18 cellular contexts compared by ENCODE assay signal in the genomic region with DNA sequence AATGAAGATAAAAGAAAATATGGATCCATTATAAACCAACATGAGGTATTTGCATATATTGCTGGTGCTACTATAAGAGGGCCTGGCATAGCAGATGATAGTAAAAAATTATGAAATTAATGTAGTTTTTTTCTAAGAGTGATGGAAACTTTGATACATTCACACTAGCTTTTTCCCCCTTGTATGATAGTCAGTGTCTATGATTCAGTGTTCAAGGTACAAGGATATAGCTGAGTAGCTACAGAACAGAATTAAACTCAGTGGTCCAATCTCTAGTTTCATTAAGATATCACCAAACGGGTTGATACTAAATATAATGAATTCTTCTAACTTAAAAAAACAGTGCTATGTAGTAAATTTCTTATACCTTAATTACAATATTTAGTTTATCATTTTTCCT. TPM values are rescaled to one million over a fixed set of nuclear protein-coding genes. Genes with fewer than 3 reads are reported as not detected.
DNase-seq lines count a peak whose midpoint lies in the region; ATAC-seq and TF ChIP-seq lines count a peak whose summit lies in the region.
"Had no signal": no experiment of that assay in that cellular context is flagged by ENCODE, and none has a peak within 500 bp of the region (broad histone marks: within the 10 kb centered on the region; RNA-seq: fewer than 3 reads in every experiment).

No MANE protein-coding gene starts in this region.

- intact Hi-C loops in activated CD8-positive, alpha-beta T cell treated with anti-CD3 and anti-CD28 coated beads for 36 hours (cut with micrococcal nuclease), result no loop called here

- no peaks in the 10 kb centered on the region for H3K27me3 ChIP-seq in foreskin keratinocyte
- H3K27me3 ChIP-seq: BE2C had no signal

- POLR2A ChIA-PET in activated CD8-positive, alpha-beta T cell treated with anti-CD3 and anti-CD28 coated beads for 36 hours (lab: Charles Lee), result interaction anchor here (1.2 kb wide), 1 partner anchor 26 kb away, joined by 4 read pairs; no protein-coding TSS in a partner anchor
- POLR2A ChIA-PET in activated CD8-positive, alpha-beta T cell treated with anti-CD3 and anti-CD28 coated beads, Interleukin-2, amount 10 ng/mL, durations not matched to agents 7 days and 5 days (lab: Charles Lee), result no interaction called here

- no peak for DNase-seq in activated CD8-positive, alpha-beta T cell treated with anti-CD3 and anti-CD28 coated beads for 36 hours
- DNase-seq in activated CD8-positive, alpha-beta T cell treated with anti-CD3 and anti-CD28 coated beads, Interleukin-2, amount 10 ng/mL, durations not matched to agents 7 days and 5 days, result no peak
- DNase-seq in stimulated activated naive CD8-positive, alpha-beta T cell treated with anti-CD3 and anti-CD28 coated beads, Interleukin-15, Interleukin-2, amounts not matched to agents 100 U/mL and 50 U/mL, for 24 hours, result no peak
- DNase-seq in stimulated activated naive CD8-positive, alpha-beta T cell treated with anti-CD3 and anti-CD28 coated beads, Interleukin-15, amount 100 ng/mL, for 72 hours, result no peak
- DNase-seq in foreskin keratinocyte (no peak), NOMO-1 treated with dmso at 0.1 percent for 144 hours (lab: John Stamatoyannopoulos, UW; ENCODE audit: unreplicated experiment) (no peak), NCI-H2107 (lab: John Stamatoyannopoulos, UW) (no peak)
- DNase-seq: BE2C, DMS53, GF-D8, IMR-90, NCI-H1417, NCI-H187, NCI-H446 treated with DMSO at 0.1 percent for 48 hours, NCI-H526 treated with DMSO at 0.1 percent for 48 hours had no signal

- no peak overlapping the region for H3K4me3 Mint-ChIP-seq in activated CD8-positive, alpha-beta T cell treated with anti-CD3 and anti-CD28 coated beads for 36 hours
- H3K4me3 Mint-ChIP-seq in activated CD8-positive, alpha-beta T cell treated with anti-CD3 and anti-CD28 coated beads, Interleukin-2, amount 10 ng/mL, durations not matched to agents 7 days and 5 days, result no peak overlapping the region
- no peak overlapping the region for H3K4me3 Mint-ChIP-seq in stimulated activated naive CD8-positive, alpha-beta T cell treated with anti-CD3 and anti-CD28 coated beads, Interleukin-15, amount 100 ng/mL, for 72 hours

- no peaks in the 10 kb centered on the region for H3K27me3 Mint-ChIP-seq in activated CD8-positive, alpha-beta T cell treated with anti-CD3 and anti-CD28 coated beads for 36 hours
- H3K27me3 Mint-ChIP-seq in activated CD8-positive, alpha-beta T cell treated with anti-CD3 and anti-CD28 coated beads, Interleukin-2, amount 10 ng/mL, durations not matched to agents 7 days and 5 days (ENCODE audit: low read depth), result no peaks in the 10 kb centered on the region
- H3K27me3 Mint-ChIP-seq in stimulated activated naive CD8-positive, alpha-beta T cell treated with anti-CD3 and anti-CD28 coated beads, Interleukin-15, amount 100 ng/mL, for 72 hours, result no peaks in the 10 kb centered on the region

- TF ChIP-seq CTCF in activated CD8-positive, alpha-beta T cell treated with anti-CD3 and anti-CD28 coated beads for 36 hours (IDR thresholded peaks at IDR 0.05), result no peak
- no peak for TF ChIP-seq CTCF in foreskin keratinocyte (conservative IDR thresholded peaks at IDR 0.05)

- CTCF ChIA-PET in activated CD8-positive, alpha-beta T cell treated with anti-CD3 and anti-CD28 coated beads for 36 hours (lab: Charles Lee), result no interaction called here
- CTCF ChIA-PET in activated CD8-positive, alpha-beta T cell treated with anti-CD3 and anti-CD28 coated beads, Interleukin-2, amount 10 ng/mL, durations not matched to agents 7 days and 5 days (lab: Charles Lee), result no interaction called here

- peaks cover 54% of the 10 kb centered on the region for H3K36me3 Mint-ChIP-seq in activated CD8-positive, alpha-beta T cell treated with anti-CD3 and anti-CD28 coated beads for 36 hours (ENCODE audit: low read depth)
- H3K36me3 Mint-ChIP-seq in activated CD8-positive, alpha-beta T cell treated with anti-CD3 and anti-CD28 coated beads, Interleukin-2, amount 10 ng/mL, durations not matched to agents 7 days and 5 days (ENCODE audit: low read depth), result peaks cover 58% of the 10 kb centered on the region

- peaks cover 6% of the 10 kb centered on the region for H3K9me3 Mint-ChIP-seq in activated CD8-positive, alpha-beta T cell treated with anti-CD3 and anti-CD28 coated beads for 36 hours
- no peaks in the 10 kb centered on the region for H3K9me3 Mint-ChIP-seq in activated CD8-positive, alpha-beta T cell treated with anti-CD3 and anti-CD28 coated beads, Interleukin-2, amount 10 ng/mL, durations not matched to agents 7 days and 5 days (ENCODE audit: insufficient read depth)
- peaks cover 0 to 5% of the 10 kb centered on the region in 2 donors for H3K9me3 Mint-ChIP-seq in stimulated activated naive CD8-positive, alpha-beta T cell treated with anti-CD3 and anti-CD28 coated beads, Interleukin-15, amount 100 ng/mL, for 72 hours

- peaks cover 26% of the 10 kb centered on the region for H3K4me1 Mint-ChIP-seq in activated CD8-positive, alpha-beta T cell treated with anti-CD3 and anti-CD28 coated beads for 36 hours (ENCODE audit: low read depth)
- no peaks in the 10 kb centered on the region for H3K4me1 Mint-ChIP-seq in activated CD8-positive, alpha-beta T cell treated with anti-CD3 and anti-CD28 coated beads, Interleukin-2, amount 10 ng/mL, durations not matched to agents 7 days and 5 days (ENCODE audit: low read depth)
- H3K4me1 Mint-ChIP-seq in stimulated activated naive CD8-positive, alpha-beta T cell treated with anti-CD3 and anti-CD28 coated beads, Interleukin-15, amount 100 ng/mL, for 72 hours, result peaks cover 29% of the 10 kb centered on the region

- H3K4me1 ChIP-seq in foreskin keratinocyte, result peaks cover 9% of the 10 kb centered on the region
- H3K4me1 ChIP-seq: BE2C had no signal

- H3K27ac Mint-ChIP-seq in activated CD8-positive, alpha-beta T cell treated with anti-CD3 and anti-CD28 coated beads for 36 hours, result peak overlapping the region; percentile 82
- no peak overlapping the region for H3K27ac Mint-ChIP-seq in activated CD8-positive, alpha-beta T cell treated with anti-CD3 and anti-CD28 coated beads, Interleukin-2, amount 10 ng/mL, durations not matched to agents 7 days and 5 days
- H3K27ac Mint-ChIP-seq in stimulated activated naive CD8-positive, alpha-beta T cell treated with anti-CD3 and anti-CD28 coated beads, Interleukin-15, amount 100 ng/mL, for 72 hours, result peak overlapping the region in 1 of 2 donors; percentile 81

- ATAC-seq in activated CD8-positive, alpha-beta T cell treated with anti-CD3 and anti-CD28 coated beads for 36 hours, result peak; percentile 51
- ATAC-seq in activated CD8-positive, alpha-beta T cell treated with anti-CD3 and anti-CD28 coated beads, Interleukin-2, amount 10 ng/mL, durations not matched to agents 7 days and 5 days, result no peak
- peak; percentile 68 for ATAC-seq in stimulated activated naive CD8-positive, alpha-beta T cell treated with anti-CD3 and anti-CD28 coated beads, Interleukin-15, Interleukin-2, amounts not matched to agents 100 U/mL and 50 U/mL, for 24 hours
- no peak for ATAC-seq in stimulated activated naive CD8-positive, alpha-beta T cell treated with anti-CD3 and anti-CD28 coated beads, Interleukin-15, amount 100 ng/mL, for 72 hours
- ATAC-seq in foreskin keratinocyte (no peak), GM21529 (IDR thresholded peaks at IDR 0.05; ENCODE audit: unreplicated experiment) (no peak)
- ATAC-seq: A549, Right ventricle myocardium inferior had no signal

- H3K27ac ChIP-seq in foreskin keratinocyte, result peak overlapping the region; percentile 47
- H3K27ac ChIP-seq: A549 had no signal

RNA-seq across cellular contexts. Expression of a gene that starts 49.9 kb away (rescaled TPM):
- 10 to 100 TPM; 41.3 to 43.5 TPM for total RNA-seq in activated CD8-positive, alpha-beta T cell treated with anti-CD3 and anti-CD28 coated beads for 36 hours
- total RNA-seq in activated CD8-positive, alpha-beta T cell treated with anti-CD3 and anti-CD28 coated beads, Interleukin-2, amount 10 ng/mL, durations not matched to agents 7 days and 5 days, result 10 to 100 TPM; 58.0 to 59.6 TPM
- total RNA-seq in foreskin keratinocyte, result 16.6 and 17.9 TPM in 2 replicates
- polyA plus RNA-seq in foreskin keratinocyte, result 1.3 and 1.4 TPM in 2 replicates

Comparison
In these comparisons a context has a peak if more than half of its experiments do, and no peak if none do; other contexts are left out.
1. ATAC-seq: peak in activated CD8-positive, alpha-beta T cell treated with anti-CD3 and anti-CD28 coated beads for 36 hours (single experiment) and stimulated activated naive CD8-positive, alpha-beta T cell treated with anti-CD3 and anti-CD28 coated beads, Interleukin-15, Interleukin-2, amounts not matched to agents 100 U/mL and 50 U/mL, for 24 hours (single experiment); none in activated CD8-positive, alpha-beta T cell treated with anti-CD3 and anti-CD28 coated beads, Interleukin-2, amount 10 ng/mL, durations not matched to agents 7 days and 5 days (single experiment), stimulated activated naive CD8-positive, alpha-beta T cell treated with anti-CD3 and anti-CD28 coated beads, Interleukin-15, amount 100 ng/mL, for 72 hours (single experiment), foreskin keratinocyte (single experiment) and GM21529 (single experiment).